Comparison of ENCODE assay signal across 1 cellular context in genomic region chr2:43051316-43051715, GRCh38.
TF ChIP-seq lines count a peak whose summit lies in the region.

No MANE protein-coding gene starts in this region.

TF ChIP-seq in WTC11, 78 proteins besides CTCF, POLR2A, EP300 and RAD21 (continued from another document):
- TF ChIP-seq ERG (CRISPR knock-in tag; IDR thresholded peaks at IDR 0.05) = no peak
- no peak for TF ChIP-seq NFE2L1 (CRISPR knock-in tag; IDR thresholded peaks at IDR 0.05)
- no peak for TF ChIP-seq ZBTB43 (CRISPR knock-in tag; IDR thresholded peaks at IDR 0.05)
TF ChIP-seq in WTC11: peak in this region for 0.
